Comparison of ENCODE assay signal across 22 cellular contexts in the genomic region with DNA sequence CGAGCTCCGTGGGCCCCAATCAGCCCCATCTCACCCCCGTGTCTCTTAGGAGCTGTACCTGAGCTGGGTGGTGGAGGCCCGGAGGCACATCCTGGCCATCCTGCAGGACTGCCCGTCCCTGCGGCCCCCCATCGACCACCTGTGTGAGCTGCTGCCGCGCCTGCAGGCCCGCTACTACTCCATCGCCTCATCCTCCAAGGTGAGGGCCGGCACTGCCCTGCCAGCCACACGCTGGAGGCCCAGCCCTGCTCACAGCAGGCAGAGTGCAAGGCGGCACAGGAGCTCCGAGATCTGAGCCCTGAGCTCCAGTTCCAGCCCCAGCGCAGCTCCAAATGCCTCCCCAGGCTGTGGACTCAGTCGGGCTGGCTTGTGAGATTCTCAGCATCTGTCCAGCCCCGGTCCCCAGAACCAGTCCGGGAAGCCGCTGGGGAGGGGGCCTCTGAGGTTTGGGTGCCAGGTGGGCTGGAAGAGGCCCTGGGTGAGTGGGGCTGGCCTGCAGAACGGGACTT.
"Had no signal": no experiment of that assay in that cellular context is flagged by ENCODE, and none has a peak within 500 bp of the region (broad histone marks: within the 10 kb centered on the region; RNA-seq: fewer than 3 reads in every experiment).

No MANE protein-coding gene starts in this region.

- FAIRE-seq: endothelial cell of umbilical vein, frontal cortex had no signal

- H3K27me3 ChIP-seq: ascending aorta, brain microvascular endothelial cell, colonic mucosa, dorsolateral prefrontal cortex, uterus had no signal

- H3K27ac ChIP-seq: ascending aorta, brain microvascular endothelial cell, colonic mucosa, prostate gland, uterus had no signal

- H3K4me1 ChIP-seq: uterus had no signal

- H3K36me3 ChIP-seq: colonic mucosa, uterus had no signal

- H3K9me3 ChIP-seq: ascending aorta, colonic mucosa, prostate gland, uterus had no signal

- H3K4me3 ChIP-seq: ascending aorta, colonic mucosa, dorsolateral prefrontal cortex, lung, prostate gland, uterus had no signal

- ATAC-seq: activated CD8-positive, alpha-beta T cell treated with anti-CD3 and anti-CD28 coated beads, Interleukin-2, amount 10 ng/mL, durations not matched to agents 7 days and 5 days; effector memory CD8-positive, alpha-beta T cell; esophagus mucosa; naive thymus-derived CD4-positive, alpha-beta T cell; T-helper 17 cell had no signal

- DNase-seq: activated CD4-positive, alpha-beta T cell treated with anti-CD3 and anti-CD28 coated beads, Interleukin-2, amount 10 ng/mL, durations not matched to agents 24 days and 14 days; activated CD4-positive, CD25-positive, alpha-beta regulatory T cell; activated CD8-positive, alpha-beta T cell treated with anti-CD3 and anti-CD28 coated beads, Interleukin-2, amount 10 ng/mL, durations not matched to agents 7 days and 5 days; activated gamma-delta T cell treated with Interleukin-2 at 50 U/mL for 16 hours; brain microvascular endothelial cell; dorsolateral prefrontal cortex; effector memory CD8-positive, alpha-beta T cell; head of caudate nucleus; naive thymus-derived CD4-positive, alpha-beta T cell; stimulated activated CD4-positive, alpha-beta T cell treated with anti-CD3 and anti-CD28 coated beads, Interleukin-12 subunit alpha, Interleukin-12 subunit beta, amount 100 ng/mL, for 4 hours; stimulated activated CD4-positive, alpha-beta T cell treated with anti-CD3 and anti-CD28 coated beads, Interleukin-4, amount 100 ng/mL, for 4 hours; SW 1271; T-helper 17 cell; trophoblast cell had no signal
